ENCODE assay signal across 7 cellular contexts in genomic region chr6:157463743-157464135, GRCh38.
DNase-seq lines count a peak whose midpoint lies in the region; ATAC-seq, FAIRE-seq and TF ChIP-seq lines count a peak whose summit lies in the region.
"Not testable (repeated sequence)": the region's sequence is repeated elsewhere in the genome, so short reads cannot be mapped to it uniquely, and the experiment has no call there.

No MANE protein-coding gene starts in this region.

- not testable (repeated sequence) for H3K36me3 Mint-ChIP-seq in IgD-negative memory B cell; T-helper 1 cell treated with Interleukin-12 subunit alpha and Interleukin-12 subunit beta and Interleukin-4 antibody, amounts not matched to agents 30 μg/mL and 1 μg/mL, for 36 hours (ENCODE audit: low read depth); activated CD4-positive, alpha-beta T cell treated with anti-CD3 and anti-CD28 coated beads, Interleukin-2, amount 10 ng/mL, durations not matched to agents 24 days and 14 days (ENCODE audit: low read depth); naive B cell
- peaks cover 13% of the 10 kb centered on the region for H3K36me3 Mint-ChIP-seq in activated T-helper 1 cell treated with anti-CD3 and anti-CD28 coated beads, Interleukin-12 subunit alpha, Interleukin-12 subunit beta, Interleukin-2, Interleukin-4 antibody, amounts not matched to agents 30 ng/mL and 10 ng/mL and 1 ng/mL, durations not matched to agents 14 hours and 24 hours and 36 hours (ENCODE audit: low read depth)
- H3K36me3 Mint-ChIP-seq in stimulated activated naive B cell treated with anti-CD40 and anti-IgM and Interleukin-4, amounts not matched to agents 10 μg/mL and 1 μg/mL and 100 μg/mL, for 72 hours, result peaks cover 6 to 13% of the 10 kb centered on the region in 2 donors

- H3K4me1 Mint-ChIP-seq in IgD-negative memory B cell (peaks cover 37 to 50% (median 39%) of the 10 kb centered on the region in 3 donors), naive B cell (peaks cover 22 to 68% (median 28%) of the 10 kb centered on the region in 3 donors)
- H3K4me1 Mint-ChIP-seq in T-helper 1 cell treated with Interleukin-12 subunit alpha and Interleukin-12 subunit beta and Interleukin-4 antibody, amounts not matched to agents 30 μg/mL and 1 μg/mL, for 36 hours (ENCODE audit: low read depth), result peaks cover 55% of the 10 kb centered on the region
- peaks cover 56% of the 10 kb centered on the region for H3K4me1 Mint-ChIP-seq in activated CD4-positive, alpha-beta T cell treated with anti-CD3 and anti-CD28 coated beads, Interleukin-2, amount 10 ng/mL, durations not matched to agents 24 days and 14 days
- peaks cover 65% of the 10 kb centered on the region for H3K4me1 Mint-ChIP-seq in activated T-helper 1 cell treated with anti-CD3 and anti-CD28 coated beads, Interleukin-12 subunit alpha, Interleukin-12 subunit beta, Interleukin-2, Interleukin-4 antibody, amounts not matched to agents 30 ng/mL and 10 ng/mL and 1 ng/mL, durations not matched to agents 14 hours and 24 hours and 36 hours (ENCODE audit: low read depth)
- H3K4me1 Mint-ChIP-seq in stimulated activated naive B cell treated with anti-CD40 and anti-IgM and Interleukin-4, amounts not matched to agents 10 μg/mL and 1 μg/mL and 100 μg/mL, for 72 hours, result peaks cover 43 to 54% of the 10 kb centered on the region in 2 donors

- H3K9me3 Mint-ChIP-seq in IgD-negative memory B cell; T-helper 1 cell treated with Interleukin-12 subunit alpha and Interleukin-12 subunit beta and Interleukin-4 antibody, amounts not matched to agents 30 μg/mL and 1 μg/mL, for 36 hours; activated CD4-positive, alpha-beta T cell treated with anti-CD3 and anti-CD28 coated beads, Interleukin-2, amount 10 ng/mL, durations not matched to agents 24 days and 14 days; activated T-helper 1 cell treated with anti-CD3 and anti-CD28 coated beads, Interleukin-12 subunit alpha, Interleukin-12 subunit beta, Interleukin-2, Interleukin-4 antibody, amounts not matched to agents 30 ng/mL and 10 ng/mL and 1 ng/mL, durations not matched to agents 14 hours and 24 hours and 36 hours; naive B cell; stimulated activated naive B cell treated with anti-CD40 and anti-IgM and Interleukin-4, amounts not matched to agents 10 μg/mL and 1 μg/mL and 100 μg/mL, for 72 hours: not testable (repeated sequence)

- SMC1A ChIA-PET in GM12878 (lab: Charles Lee; ENCODE audit: uncharacterized antibody, unreplicated experiment), result interaction anchor here (0.7 to 11.5 kb wide), 29 partner anchors 11 to 426 kb away, joined by 3 to 431 read pairs (median 5); partner anchors contain the start of gene TMEM242

- not testable (repeated sequence) for ATAC-seq in GM12878; naive B cell (ENCODE audit: low read depth in 2 of 2); stimulated activated naive B cell treated with anti-CD40 and anti-IgM and Interleukin-4, amounts not matched to agents 10 μg/mL and 1 μg/mL and 100 μg/mL, for 72 hours (replicated peaks)

- not testable (repeated sequence) for H3K9ac ChIP-seq in GM12878 (ENCODE audit: control insufficient read depth, insufficient read depth, low read length)

- TF ChIP-seq POLR2A in GM12878 (IDR thresholded peaks at IDR 0.05; ENCODE audit: low read depth, low read length), result not testable (repeated sequence)

- not testable (repeated sequence) for H3K27me3 Mint-ChIP-seq in IgD-negative memory B cell; T-helper 1 cell treated with Interleukin-12 subunit alpha and Interleukin-12 subunit beta and Interleukin-4 antibody, amounts not matched to agents 30 μg/mL and 1 μg/mL, for 36 hours (ENCODE audit: low read depth); activated CD4-positive, alpha-beta T cell treated with anti-CD3 and anti-CD28 coated beads, Interleukin-2, amount 10 ng/mL, durations not matched to agents 24 days and 14 days; activated T-helper 1 cell treated with anti-CD3 and anti-CD28 coated beads, Interleukin-12 subunit alpha, Interleukin-12 subunit beta, Interleukin-2, Interleukin-4 antibody, amounts not matched to agents 30 ng/mL and 10 ng/mL and 1 ng/mL, durations not matched to agents 14 hours and 24 hours and 36 hours (ENCODE audit: insufficient read depth); naive B cell; stimulated activated naive B cell treated with anti-CD40 and anti-IgM and Interleukin-4, amounts not matched to agents 10 μg/mL and 1 μg/mL and 100 μg/mL, for 72 hours

- not testable (repeated sequence) for BruUV-seq in GM12878 (replicated peaks; lab: Mats Ljungman, UMichigan)

- CTCF ChIA-PET in GM12878 (lab: Yijun Ruan, JAX), result interaction anchor here (0.7 to 6.7 kb wide), 18 partner anchors 35 to 410 kb away, joined by 3 to 84 read pairs (median 4); no protein-coding TSS in a partner anchor

- WGBS in GM12878 (ENCODE audit: insufficient coverage, insufficient replicate concordance, low lambda C conversion rate, missing lambda C conversion rate), result 15% methylated on average over 4 of the region's 4 CpGs

- H2AFZ ChIP-seq in GM12878 (ENCODE audit: control insufficient read depth, low read depth, low read length), result not testable (repeated sequence)

- not testable (repeated sequence) for DNase-seq in activated CD4-positive, alpha-beta T cell treated with anti-CD3 and anti-CD28 coated beads, Interleukin-2, amount 10 ng/mL, durations not matched to agents 24 days and 14 days; activated T-helper 1 cell treated with anti-CD3 and anti-CD28 coated beads, Interleukin-12 subunit alpha, Interleukin-12 subunit beta, Interleukin-2, Interleukin-4 antibody, amounts not matched to agents 30 ng/mL and 10 ng/mL and 1 ng/mL, durations not matched to agents 14 hours and 24 hours and 36 hours (ENCODE audit: low spot score); GM12878 (ENCODE audit: low read depth, low spot score); naive B cell; stimulated activated naive B cell treated with anti-CD40 and anti-IgM and Interleukin-4, amounts not matched to agents 10 μg/mL and 1 μg/mL and 100 μg/mL, for 72 hours

- TF ChIP-seq CTCF in GM12878 (IDR thresholded peaks at IDR 0.05 in 2 of 3, conservative IDR thresholded peaks at IDR 0.05 in 1 of 3; ENCODE audit: control insufficient read depth in 2 of 3, extremely low read depth in 1 of 3, insufficient read depth in 1 of 3, low read depth in 3 of 3, low read length in 3 of 3), result not testable (repeated sequence)

- H3K27ac Mint-ChIP-seq in IgD-negative memory B cell (peak overlapping the region; percentile 73 to 92 (median 90)), naive B cell (peak overlapping the region in 4 of 6 donors; percentile 27 to 86 (median 44))
- H3K27ac Mint-ChIP-seq in T-helper 1 cell treated with Interleukin-12 subunit alpha and Interleukin-12 subunit beta and Interleukin-4 antibody, amounts not matched to agents 30 μg/mL and 1 μg/mL, for 36 hours, result peak overlapping the region; percentile 39
- peak overlapping the region; percentile 72 for H3K27ac Mint-ChIP-seq in activated CD4-positive, alpha-beta T cell treated with anti-CD3 and anti-CD28 coated beads, Interleukin-2, amount 10 ng/mL, durations not matched to agents 24 days and 14 days
- peak overlapping the region; percentile 38 for H3K27ac Mint-ChIP-seq in activated T-helper 1 cell treated with anti-CD3 and anti-CD28 coated beads, Interleukin-12 subunit alpha, Interleukin-12 subunit beta, Interleukin-2, Interleukin-4 antibody, amounts not matched to agents 30 ng/mL and 10 ng/mL and 1 ng/mL, durations not matched to agents 14 hours and 24 hours and 36 hours
- H3K27ac Mint-ChIP-seq in stimulated activated naive B cell treated with anti-CD40 and anti-IgM and Interleukin-4, amounts not matched to agents 10 μg/mL and 1 μg/mL and 100 μg/mL, for 72 hours, result peak overlapping the region; percentile 37

- H3K36me3 ChIP-seq in GM12878 (ENCODE audit: control insufficient read depth in 2 of 2, insufficient read depth in 2 of 2, low read length in 1 of 2), result not testable (repeated sequence)

- TF ChIP-seq EP300 in GM12878 (IDR thresholded peaks at IDR 0.05; ENCODE audit: borderline replicate concordance in 1 of 2, control insufficient read depth in 1 of 2, low read depth in 2 of 2, low read length in 2 of 2), result not testable (repeated sequence)

- not testable (repeated sequence) for H3K27ac ChIP-seq in GM12878 (ENCODE audit: control insufficient read depth, insufficient read depth)

- RAD21 ChIA-PET in GM12878 (lab: Charles Lee; ENCODE audit: unreplicated experiment), result interaction anchor here (1.0 to 8.4 kb wide), 16 partner anchors 35 to 203 kb away, joined by 3 to 350 read pairs (median 12); partner anchors contain the start of gene TMEM242

- in situ Hi-C loops in GM12878 (cut with MboI), result loop anchor here (5.0 kb wide), 2 partner anchors 99 to 141 kb away; partner anchors contain the start of gene TMEM242

- not testable (repeated sequence) for H4K20me1 ChIP-seq in GM12878 (ENCODE audit: control insufficient read depth, insufficient read depth)

- peaks cover 36% of the 10 kb centered on the region for H3K4me1 ChIP-seq in GM12878 (ENCODE audit: control insufficient read depth, insufficient read depth, low read length)

- H3K4me3 ChIP-seq in GM12878, result not testable (repeated sequence)

- not testable (repeated sequence) for FAIRE-seq in GM12878 (lab: Jason Lieb, UNC)

- intact Hi-C loops in activated CD4-positive, alpha-beta T cell treated with anti-CD3 and anti-CD28 coated beads, Interleukin-2, amount 10 ng/mL, durations not matched to agents 24 days and 14 days (cut with micrococcal nuclease), result loop anchor here (2.0 to 10.0 kb wide), 3 partner anchors 63 to 1189 kb away; partner anchors contain the start of gene SYTL3
- intact Hi-C loops in activated T-helper 1 cell treated with anti-CD3 and anti-CD28 coated beads, Interleukin-12 subunit alpha, Interleukin-12 subunit beta, Interleukin-2, Interleukin-4 antibody, amounts not matched to agents 30 ng/mL and 10 ng/mL and 1 ng/mL, durations not matched to agents 14 hours and 24 hours and 36 hours (cut with micrococcal nuclease), result loop anchor here (2.0 to 10.0 kb wide), 4 partner anchors 63 to 421 kb away; no protein-coding TSS in a partner anchor
- intact Hi-C loops in GM12878 (cut with micrococcal nuclease; ENCODE audit: unreplicated experiment), result loop anchor here (2.0 to 5.0 kb wide), 2 partner anchors 96 to 203 kb away; no protein-coding TSS in a partner anchor

- H3K27me3 ChIP-seq in GM12878 (replicated peaks in 1 of 2; ENCODE audit: control insufficient read depth in 2 of 2, insufficient read depth in 2 of 2, low read length in 1 of 2), result not testable (repeated sequence)

- H3K79me2 ChIP-seq in GM12878 (ENCODE audit: control insufficient read depth, insufficient read depth, low read length), result not testable (repeated sequence)

- not testable (repeated sequence) for TF ChIP-seq RAD21 in GM12878 (IDR thresholded peaks at IDR 0.05; ENCODE audit: insufficient read depth, low read depth, low read length)

- POLR2A ChIA-PET in GM12878 (lab: Charles Lee), result interaction anchor here (0.7 to 7.9 kb wide), 7 partner anchors 20 to 141 kb away, joined by 3 to 170 read pairs (median 4); partner anchors contain the start of genes TMEM242 and ZDHHC14

- H3K9me3 ChIP-seq in GM12878 (replicated peaks; ENCODE audit: control insufficient read depth, insufficient read depth, low read length), result not testable (repeated sequence)

- not testable (repeated sequence) for H3K4me2 ChIP-seq in GM12878 (ENCODE audit: control insufficient read depth, insufficient read depth)

- H3K4me3 Mint-ChIP-seq in IgD-negative memory B cell (peak overlapping the region in 3 of 4 donors; percentile 24 to 59 (median 59)), naive B cell (peak overlapping the region in 2 of 8 donors; percentile 21 to 46)
- not testable (repeated sequence) for H3K4me3 Mint-ChIP-seq in T-helper 1 cell treated with Interleukin-12 subunit alpha and Interleukin-12 subunit beta and Interleukin-4 antibody, amounts not matched to agents 30 μg/mL and 1 μg/mL, for 36 hours; activated CD4-positive, alpha-beta T cell treated with anti-CD3 and anti-CD28 coated beads, Interleukin-2, amount 10 ng/mL, durations not matched to agents 24 days and 14 days; activated T-helper 1 cell treated with anti-CD3 and anti-CD28 coated beads, Interleukin-12 subunit alpha, Interleukin-12 subunit beta, Interleukin-2, Interleukin-4 antibody, amounts not matched to agents 30 ng/mL and 10 ng/mL and 1 ng/mL, durations not matched to agents 14 hours and 24 hours and 36 hours; stimulated activated naive B cell treated with anti-CD40 and anti-IgM and Interleukin-4, amounts not matched to agents 10 μg/mL and 1 μg/mL and 100 μg/mL, for 72 hours

Comparison
In these comparisons a context has a peak if more than half of its experiments do, and no peak if none do; other contexts are left out.
1. H3K27ac Mint-ChIP-seq: peak in every context shown above with its lines; median percentile 90 in IgD-negative memory B cell; 72 in activated CD4-positive, alpha-beta T cell treated with anti-CD3 and anti-CD28 coated beads, Interleukin-2, amount 10 ng/mL, durations not matched to agents 24 days and 14 days; 44 in naive B cell; 39 in T-helper 1 cell treated with Interleukin-12 subunit alpha and Interleukin-12 subunit beta and Interleukin-4 antibody, amounts not matched to agents 30 μg/mL and 1 μg/mL, for 36 hours; 38 in activated T-helper 1 cell treated with anti-CD3 and anti-CD28 coated beads, Interleukin-12 subunit alpha, Interleukin-12 subunit beta, Interleukin-2, Interleukin-4 antibody, amounts not matched to agents 30 ng/mL and 10 ng/mL and 1 ng/mL, durations not matched to agents 14 hours and 24 hours and 36 hours; 37 in stimulated activated naive B cell treated with anti-CD40 and anti-IgM and Interleukin-4, amounts not matched to agents 10 μg/mL and 1 μg/mL and 100 μg/mL, for 72 hours.